In the genomic region with DNA sequence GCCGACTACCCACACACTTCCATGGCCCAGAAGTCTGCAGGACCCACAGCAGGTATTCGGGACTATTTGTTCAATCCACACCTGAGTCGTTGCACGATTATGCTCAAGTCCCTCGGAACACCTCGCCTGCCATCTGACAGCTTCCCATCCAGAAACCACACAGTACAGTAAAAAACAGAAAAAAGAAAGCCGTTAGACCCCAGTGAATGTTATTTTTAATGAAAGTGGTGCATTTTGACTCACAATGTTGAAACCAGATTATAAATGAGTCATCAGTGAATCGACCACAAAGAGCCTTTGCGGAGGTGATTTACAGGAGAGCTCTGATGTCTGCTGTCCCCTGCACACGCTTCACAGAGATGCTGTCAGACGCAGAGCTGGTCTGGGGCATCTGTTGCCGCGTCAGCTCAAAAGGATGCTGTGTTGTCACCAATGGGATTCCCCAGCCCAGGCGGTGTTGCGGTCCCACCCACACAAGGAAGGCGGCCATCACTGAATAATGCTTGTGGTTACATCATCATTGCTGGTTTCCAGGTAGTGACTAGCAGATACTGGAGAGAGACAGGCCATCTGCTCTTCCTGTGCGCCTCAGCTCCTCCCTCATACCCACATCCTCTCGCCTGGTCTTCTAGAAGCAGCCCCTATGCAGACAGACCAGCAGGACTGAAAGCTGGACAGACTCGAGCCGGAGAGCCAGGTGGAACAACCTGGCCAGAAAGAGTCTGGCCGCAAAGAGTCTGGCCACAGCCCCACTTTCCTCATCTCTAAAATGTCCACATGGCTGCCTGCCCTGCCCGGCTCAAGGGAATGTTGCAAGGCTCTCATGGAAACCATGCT, we compare ENCODE assay signal across 2 cellular contexts.
A peak's percentile ranks its signal among the peaks of the same experiment; 100 is the strongest.
TF ChIP-seq lines count a peak whose summit lies in the region.

No MANE protein-coding gene starts in this region.

TF ChIP-seq in SK-N-SH, 30 proteins besides CTCF, POLR2A, EP300 and RAD21 (continued from another document):
- TF ChIP-seq NRF1 (IDR thresholded peaks at IDR 0.05; ENCODE audit: low read depth, low read length) (no peak), POLR2AphosphoS5 (IDR thresholded peaks at IDR 0.05; ENCODE audit: low read depth, low read length) (peak; percentile 84), EZH2phosphoT487 (IDR thresholded peaks at IDR 0.05; ENCODE audit: borderline replicate concordance, low read depth) (no peak), SMC3 (IDR thresholded peaks at IDR 0.05; ENCODE audit: low read depth, low read length) (no peak), TEAD4 (IDR thresholded peaks at IDR 0.05; ENCODE audit: borderline replicate concordance, insufficient read depth) (peak; percentile 98), JUND (IDR thresholded peaks at IDR 0.05) (peak; percentile 99), YY1 (IDR thresholded peaks at IDR 0.05; ENCODE audit: low read depth) (peak; percentile 80; the same call in 1 of the 2 replicates), GATA2 (CRISPR knock-in tag; IDR thresholded peaks at IDR 0.05) (no peak), FOSL2 (IDR thresholded peaks at IDR 0.05; ENCODE audit: borderline replicate concordance, low read depth) (peak; percentile 98), RCOR1 (IDR thresholded peaks at IDR 0.05; ENCODE audit: low read length) (no peak), FOXJ3 (CRISPR knock-in tag; IDR thresholded peaks at IDR 0.05) (no peak), RXRA (IDR thresholded peaks at IDR 0.05; ENCODE audit: borderline replicate concordance, low read depth) (peak; percentile 96), GABPA (IDR thresholded peaks at IDR 0.05; ENCODE audit: low read depth) (peak; percentile 39; the same call in 1 of the 2 replicates), MEF2A (IDR thresholded peaks at IDR 0.05; ENCODE audit: borderline replicate concordance, low read depth) (peak; percentile 91), FOXM1 (IDR thresholded peaks at IDR 0.05; ENCODE audit: low read depth) (peak; percentile 94), RFX5 (IDR thresholded peaks at IDR 0.05; ENCODE audit: low read length) (no peak), NFIC (IDR thresholded peaks at IDR 0.05; ENCODE audit: borderline replicate concordance) (peak; percentile 94)
- TF ChIP-seq, protein P1, sequence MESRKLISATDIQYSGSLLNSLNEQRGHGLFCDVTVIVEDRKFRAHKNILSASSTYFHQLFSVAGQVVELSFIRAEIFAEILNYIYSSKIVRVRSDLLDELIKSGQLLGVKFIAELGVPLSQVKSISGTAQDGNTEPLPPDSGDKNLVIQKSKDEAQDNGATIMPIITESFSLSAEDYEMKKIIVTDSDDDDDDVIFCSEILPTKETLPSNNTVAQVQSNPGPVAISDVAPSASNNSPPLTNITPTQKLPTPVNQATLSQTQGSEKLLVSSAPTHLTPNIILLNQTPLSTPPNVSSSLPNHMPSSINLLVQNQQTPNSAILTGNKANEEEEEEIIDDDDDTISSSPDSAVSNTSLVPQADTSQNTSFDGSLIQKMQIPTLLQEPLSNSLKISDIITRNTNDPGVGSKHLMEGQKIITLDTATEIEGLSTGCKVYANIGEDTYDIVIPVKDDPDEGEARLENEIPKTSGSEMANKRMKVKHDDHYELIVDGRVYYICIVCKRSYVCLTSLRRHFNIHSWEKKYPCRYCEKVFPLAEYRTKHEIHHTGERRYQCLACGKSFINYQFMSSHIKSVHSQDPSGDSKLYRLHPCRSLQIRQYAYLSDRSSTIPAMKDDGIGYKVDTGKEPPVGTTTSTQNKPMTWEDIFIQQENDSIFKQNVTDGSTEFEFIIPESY (IDR thresholded peaks at IDR 0.05; ENCODE audit: borderline replicate concordance, low read depth) = peak; percentile 91
- TF ChIP-seq, protein P2, sequence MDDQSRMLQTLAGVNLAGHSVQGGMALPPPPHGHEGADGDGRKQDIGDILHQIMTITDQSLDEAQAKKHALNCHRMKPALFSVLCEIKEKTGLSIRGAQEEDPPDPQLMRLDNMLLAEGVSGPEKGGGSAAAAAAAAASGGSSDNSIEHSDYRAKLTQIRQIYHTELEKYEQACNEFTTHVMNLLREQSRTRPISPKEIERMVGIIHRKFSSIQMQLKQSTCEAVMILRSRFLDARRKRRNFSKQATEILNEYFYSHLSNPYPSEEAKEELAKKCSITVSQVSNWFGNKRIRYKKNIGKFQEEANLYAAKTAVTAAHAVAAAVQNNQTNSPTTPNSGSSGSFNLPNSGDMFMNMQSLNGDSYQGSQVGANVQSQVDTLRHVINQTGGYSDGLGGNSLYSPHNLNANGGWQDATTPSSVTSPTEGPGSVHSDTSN (IDR thresholded peaks at IDR 0.05) = peak; percentile 95
- TF ChIP-seq, protein P3, sequence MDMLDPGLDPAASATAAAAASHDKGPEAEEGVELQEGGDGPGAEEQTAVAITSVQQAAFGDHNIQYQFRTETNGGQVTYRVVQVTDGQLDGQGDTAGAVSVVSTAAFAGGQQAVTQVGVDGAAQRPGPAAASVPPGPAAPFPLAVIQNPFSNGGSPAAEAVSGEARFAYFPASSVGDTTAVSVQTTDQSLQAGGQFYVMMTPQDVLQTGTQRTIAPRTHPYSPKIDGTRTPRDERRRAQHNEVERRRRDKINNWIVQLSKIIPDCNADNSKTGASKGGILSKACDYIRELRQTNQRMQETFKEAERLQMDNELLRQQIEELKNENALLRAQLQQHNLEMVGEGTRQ (IDR thresholded peaks at IDR 0.05; ENCODE audit: borderline replicate concordance, low read depth, low read length) = no peak
- TF ChIP-seq, protein P4, sequence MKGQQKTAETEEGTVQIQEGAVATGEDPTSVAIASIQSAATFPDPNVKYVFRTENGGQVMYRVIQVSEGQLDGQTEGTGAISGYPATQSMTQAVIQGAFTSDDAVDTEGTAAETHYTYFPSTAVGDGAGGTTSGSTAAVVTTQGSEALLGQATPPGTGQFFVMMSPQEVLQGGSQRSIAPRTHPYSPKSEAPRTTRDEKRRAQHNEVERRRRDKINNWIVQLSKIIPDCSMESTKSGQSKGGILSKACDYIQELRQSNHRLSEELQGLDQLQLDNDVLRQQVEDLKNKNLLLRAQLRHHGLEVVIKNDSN (IDR thresholded peaks at IDR 0.05; ENCODE audit: borderline replicate concordance, low read depth) = no peak
- TF ChIP-seq, protein P5, sequence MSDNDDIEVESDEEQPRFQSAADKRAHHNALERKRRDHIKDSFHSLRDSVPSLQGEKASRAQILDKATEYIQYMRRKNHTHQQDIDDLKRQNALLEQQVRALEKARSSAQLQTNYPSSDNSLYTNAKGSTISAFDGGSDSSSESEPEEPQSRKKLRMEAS (IDR thresholded peaks at IDR 0.05; ENCODE audit: low read depth) = peak; percentile 84; the same call in 1 of the 2 replicates
- TF ChIP-seq, protein P6, sequence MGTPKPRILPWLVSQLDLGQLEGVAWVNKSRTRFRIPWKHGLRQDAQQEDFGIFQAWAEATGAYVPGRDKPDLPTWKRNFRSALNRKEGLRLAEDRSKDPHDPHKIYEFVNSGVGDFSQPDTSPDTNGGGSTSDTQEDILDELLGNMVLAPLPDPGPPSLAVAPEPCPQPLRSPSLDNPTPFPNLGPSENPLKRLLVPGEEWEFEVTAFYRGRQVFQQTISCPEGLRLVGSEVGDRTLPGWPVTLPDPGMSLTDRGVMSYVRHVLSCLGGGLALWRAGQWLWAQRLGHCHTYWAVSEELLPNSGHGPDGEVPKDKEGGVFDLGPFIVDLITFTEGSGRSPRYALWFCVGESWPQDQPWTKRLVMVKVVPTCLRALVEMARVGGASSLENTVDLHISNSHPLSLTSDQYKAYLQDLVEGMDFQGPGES (IDR thresholded peaks at IDR 0.05; ENCODE audit: low read depth, low read length) = no peak

TF ChIP-seq in WTC11, 78 proteins besides CTCF, POLR2A, EP300 and RAD21 (continued from another document):
- TF ChIP-seq, protein P7, sequence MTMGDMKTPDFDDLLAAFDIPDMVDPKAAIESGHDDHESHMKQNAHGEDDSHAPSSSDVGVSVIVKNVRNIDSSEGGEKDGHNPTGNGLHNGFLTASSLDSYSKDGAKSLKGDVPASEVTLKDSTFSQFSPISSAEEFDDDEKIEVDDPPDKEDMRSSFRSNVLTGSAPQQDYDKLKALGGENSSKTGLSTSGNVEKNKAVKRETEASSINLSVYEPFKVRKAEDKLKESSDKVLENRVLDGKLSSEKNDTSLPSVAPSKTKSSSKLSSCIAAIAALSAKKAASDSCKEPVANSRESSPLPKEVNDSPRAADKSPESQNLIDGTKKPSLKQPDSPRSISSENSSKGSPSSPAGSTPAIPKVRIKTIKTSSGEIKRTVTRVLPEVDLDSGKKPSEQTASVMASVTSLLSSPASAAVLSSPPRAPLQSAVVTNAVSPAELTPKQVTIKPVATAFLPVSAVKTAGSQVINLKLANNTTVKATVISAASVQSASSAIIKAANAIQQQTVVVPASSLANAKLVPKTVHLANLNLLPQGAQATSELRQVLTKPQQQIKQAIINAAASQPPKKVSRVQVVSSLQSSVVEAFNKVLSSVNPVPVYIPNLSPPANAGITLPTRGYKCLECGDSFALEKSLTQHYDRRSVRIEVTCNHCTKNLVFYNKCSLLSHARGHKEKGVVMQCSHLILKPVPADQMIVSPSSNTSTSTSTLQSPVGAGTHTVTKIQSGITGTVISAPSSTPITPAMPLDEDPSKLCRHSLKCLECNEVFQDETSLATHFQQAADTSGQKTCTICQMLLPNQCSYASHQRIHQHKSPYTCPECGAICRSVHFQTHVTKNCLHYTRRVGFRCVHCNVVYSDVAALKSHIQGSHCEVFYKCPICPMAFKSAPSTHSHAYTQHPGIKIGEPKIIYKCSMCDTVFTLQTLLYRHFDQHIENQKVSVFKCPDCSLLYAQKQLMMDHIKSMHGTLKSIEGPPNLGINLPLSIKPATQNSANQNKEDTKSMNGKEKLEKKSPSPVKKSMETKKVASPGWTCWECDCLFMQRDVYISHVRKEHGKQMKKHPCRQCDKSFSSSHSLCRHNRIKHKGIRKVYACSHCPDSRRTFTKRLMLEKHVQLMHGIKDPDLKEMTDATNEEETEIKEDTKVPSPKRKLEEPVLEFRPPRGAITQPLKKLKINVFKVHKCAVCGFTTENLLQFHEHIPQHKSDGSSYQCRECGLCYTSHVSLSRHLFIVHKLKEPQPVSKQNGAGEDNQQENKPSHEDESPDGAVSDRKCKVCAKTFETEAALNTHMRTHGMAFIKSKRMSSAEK (CRISPR knock-in tag; IDR thresholded peaks at IDR 0.05; ENCODE audit: borderline replicate concordance) = no peak
